Comparison of ENCODE assay signal across 18 cellular contexts in the genomic region with DNA sequence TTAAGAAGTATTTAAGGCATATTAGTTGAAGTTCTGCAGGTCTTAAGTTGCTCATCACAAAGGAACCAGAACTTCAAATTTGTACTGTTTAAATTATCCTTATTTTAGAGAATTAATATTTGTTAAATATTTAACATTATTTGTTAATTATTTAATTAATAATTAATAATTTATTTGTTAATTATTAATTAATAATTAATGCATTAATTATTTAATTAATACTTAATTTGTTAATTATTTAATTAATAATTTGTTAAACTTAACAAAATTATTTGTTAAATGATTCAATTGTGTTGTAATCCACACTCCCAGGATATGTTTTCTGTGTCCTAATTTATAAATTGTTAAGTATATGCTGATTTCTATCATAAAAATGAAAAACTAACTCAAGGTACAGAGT.
DNase-seq lines count a peak whose midpoint lies in the region; ATAC-seq, FAIRE-seq and TF ChIP-seq lines count a peak whose summit lies in the region.
"Had no signal": no experiment of that assay in that cellular context is flagged by ENCODE, and none has a peak within 500 bp of the region (broad histone marks: within the 10 kb centered on the region; RNA-seq: fewer than 3 reads in every experiment).

No MANE protein-coding gene starts in this region.

- no peaks in the 10 kb centered on the region for H3K36me3 Mint-ChIP-seq in CD14-positive monocyte
- H3K36me3 Mint-ChIP-seq: CD8-positive, alpha-beta T cell had no signal

- intact Hi-C loops in K562 (cut with micrococcal nuclease), result no loop called here
- intact Hi-C loops in kidney (cut with DNase I), result no loop called here
- intact Hi-C loops in CD14-positive monocyte (cut with micrococcal nuclease), result no loop called here

- no peaks in the 10 kb centered on the region for H3K9me1 ChIP-seq in K562 (ENCODE audit: control insufficient read depth, insufficient read depth, low read length)

- H3K36me3 ChIP-seq in K562 (ENCODE audit: control insufficient read depth, insufficient read depth, low read length) (no peaks in the 10 kb centered on the region), kidney (ENCODE audit: control insufficient read depth in 1 of 2, insufficient read depth in 2 of 2, low read length in 2 of 2) (no peaks in the 10 kb centered on the region)
- H3K36me3 ChIP-seq: BLaER1 had no signal

- DNase-seq in K562 (ENCODE audit: extremely low read depth in 1 of 4, low spot score in 3 of 4), result no peak
- DNase-seq in kidney, result no peak
- no peak for DNase-seq in stimulated activated CD8-positive, alpha-beta memory T cell treated with anti-CD3 and anti-CD28 coated beads, Interleukin-4, amount 100 ng/mL, for 48 hours
- DNase-seq in CD14-positive monocyte (ENCODE audit: low spot score), result no peak
- DNase-seq in activated gamma-delta T cell (lab: John Stamatoyannopoulos, UW), result no peak
- DNase-seq: AML-193; Calu3; CD8-positive, alpha-beta T cell; DMS79 treated with DMSO at 0.1 percent for 48 hours; GOT3; H7; HFFc6; IMR-90 had no signal

- no TSS peak for BruUV-seq in K562 (replicated peaks; lab: Mats Ljungman, UMichigan)

- in situ Hi-C loops in K562 (cut with MboI), result no loop called here

- no peak overlapping the region for H3K4me2 ChIP-seq in K562 (ENCODE audit: insufficient read depth, low read length)
- H3K4me2 ChIP-seq: BLaER1 had no signal

- H3K4me3 ChIP-seq in K562 (no peak overlapping the region), kidney (ENCODE audit: low read length in 2 of 2) (no peak overlapping the region)
- H3K4me3 ChIP-seq: BLaER1, GM12878 had no signal

- no peak for ATAC-seq in K562
- ATAC-seq: CD8-positive, alpha-beta T cell; GM12878; HCT116 had no signal

- H3K27me3 ChIP-seq in K562 (ENCODE audit: control insufficient read depth in 2 of 2, insufficient read depth in 2 of 2, low read length in 2 of 2), result no peaks in the 10 kb centered on the region
- H3K27me3 ChIP-seq: BLaER1 had no signal

- H3K9me3 ChIP-seq in K562 (replicated peaks; ENCODE audit: control insufficient read depth, insufficient read depth, low read depth, low read length) (no peaks in the 10 kb centered on the region), kidney (ENCODE audit: control insufficient read depth in 1 of 2, low read length in 2 of 2) (no peaks in the 10 kb centered on the region)
- H3K9me3 ChIP-seq: BLaER1 had no signal

- no peak for TF ChIP-seq POLR2A in K562 (conservative IDR thresholded peaks at IDR 0.05)

- no peak overlapping the region for H3K27ac ChIP-seq in K562 (ENCODE audit: extremely low read depth, low read depth, low read length)
- no peak overlapping the region for H3K27ac ChIP-seq in kidney (ENCODE audit: low read depth in 2 of 2, low read length in 2 of 2)
- H3K27ac ChIP-seq: BLaER1 had no signal

- peaks cover 0 to 2% (median 0%) of the 10 kb centered on the region in 7 donors for H3K9me3 Mint-ChIP-seq in CD14-positive monocyte
- H3K9me3 Mint-ChIP-seq: CD8-positive, alpha-beta T cell had no signal

- CTCF ChIA-PET in K562 (lab: Yijun Ruan, JAX; ENCODE audit: low intra/inter-chr PET ratio), result no interaction called here

- POLR2A ChIA-PET in K562 (lab: Yijun Ruan, JAX), result no interaction called here

- no peak overlapping the region for H3K27ac Mint-ChIP-seq in CD14-positive monocyte
- H3K27ac Mint-ChIP-seq: CD8-positive, alpha-beta T cell; HFFc6 had no signal

- no peak overlapping the region for H3K9ac ChIP-seq in K562 (ENCODE audit: insufficient read depth in 1 of 2, low read depth in 2 of 2, low read length in 2 of 2)
- no peak overlapping the region for H3K9ac ChIP-seq in kidney (ENCODE audit: low read length in 2 of 2)
- H3K9ac ChIP-seq: BLaER1 had no signal

- H3K4me1 ChIP-seq in K562 (replicated peaks in 1 of 2; ENCODE audit: control insufficient read depth in 2 of 2, insufficient read depth in 2 of 2, low read length in 2 of 2) (no peaks in the 10 kb centered on the region), kidney (ENCODE audit: control insufficient read depth in 1 of 2, insufficient read depth in 1 of 2, low read depth in 1 of 2, low read length in 2 of 2) (no peaks in the 10 kb centered on the region)
- H3K4me1 ChIP-seq: BLaER1 had no signal

- no peak for TF ChIP-seq RAD21 in K562 (CRISPR knock-in tag; conservative IDR thresholded peaks at IDR 0.05 in 1 of 2, IDR thresholded peaks at IDR 0.05 in 1 of 2)

- FAIRE-seq in G401.6 (lab: Jason Lieb, UNC), result peak; percentile 93
- FAIRE-seq in K562 (lab: Jason Lieb, UNC), result no peak
- peak; percentile 99 for FAIRE-seq in kidney (lab: Jason Lieb, UNC)
- FAIRE-seq: GM12878, HTR-8/SVneo had no signal

- no peaks in the 10 kb centered on the region for H4K20me1 ChIP-seq in K562 (replicated peaks; ENCODE audit: control insufficient read depth, insufficient read depth, low read length)
- H4K20me1 ChIP-seq: BLaER1 had no signal

- no peak overlapping the region for H3K4me3 Mint-ChIP-seq in CD14-positive monocyte
- H3K4me3 Mint-ChIP-seq: CD8-positive, alpha-beta T cell; HFFc6 had no signal

- H3K4me1 Mint-ChIP-seq in CD14-positive monocyte, result peaks cover 11% of the 10 kb centered on the region

- no peak for TF ChIP-seq EP300 in K562 (IDR thresholded peaks at IDR 0.05; ENCODE audit: low read length)

- H3K27me3 Mint-ChIP-seq in CD14-positive monocyte (ENCODE audit: low read depth in 3 of 3), result peaks cover 0 to 1% (median 0%) of the 10 kb centered on the region in 3 donors

- H2AFZ ChIP-seq in K562 (ENCODE audit: low read depth, low read length), result no peak overlapping the region

- TF ChIP-seq CTCF in K562 (IDR thresholded peaks at IDR 0.05 in 2 of 3, conservative IDR thresholded peaks at IDR 0.05 in 1 of 3; ENCODE audit: insufficient read depth in 2 of 3, low read depth in 1 of 3, low read length in 3 of 3) (no peak), kidney (IDR thresholded peaks at IDR 0.05; ENCODE audit: borderline replicate concordance, extremely low read depth, insufficient read depth) (no peak), CD14-positive monocyte (IDR thresholded peaks at IDR 0.05) (no peak)

- H3K79me2 ChIP-seq in K562 (ENCODE audit: control insufficient read depth, insufficient read depth, low read length), result no peaks in the 10 kb centered on the region

TF ChIP-seq in K562, 482 proteins besides CTCF, POLR2A, EP300 and RAD21 (continues in another document):
- TF ChIP-seq SIRT6 (IDR thresholded peaks at IDR 0.05; ENCODE audit: low read depth, low read length) (no peak), DACH1 (IDR thresholded peaks at IDR 0.05; ENCODE audit: partially characterized antibody) (peak; percentile 92), ZNF766 (CRISPR knock-in tag; conservative IDR thresholded peaks at IDR 0.05) (no peak), MCM7 (IDR thresholded peaks at IDR 0.05) (peak in 1 of 2 experiments; percentile 94; a peak in 1 of 4 replicates), ESRRA (IDR thresholded peaks at IDR 0.05; ENCODE audit: borderline replicate concordance, low read depth) (no peak), ETV1 (tag; conservative IDR thresholded peaks at IDR 0.05; ENCODE audit: low read depth) (no peak), BHLHE40 (IDR thresholded peaks at IDR 0.05; ENCODE audit: low read length) (no peak), KLF6 (CRISPR knock-in tag; IDR thresholded peaks at IDR 0.05; ENCODE audit: borderline replicate concordance) (no peak), TSC22D4 (tag; IDR thresholded peaks at IDR 0.05) (no peak)
- TF ChIP-seq, protein P1, sequence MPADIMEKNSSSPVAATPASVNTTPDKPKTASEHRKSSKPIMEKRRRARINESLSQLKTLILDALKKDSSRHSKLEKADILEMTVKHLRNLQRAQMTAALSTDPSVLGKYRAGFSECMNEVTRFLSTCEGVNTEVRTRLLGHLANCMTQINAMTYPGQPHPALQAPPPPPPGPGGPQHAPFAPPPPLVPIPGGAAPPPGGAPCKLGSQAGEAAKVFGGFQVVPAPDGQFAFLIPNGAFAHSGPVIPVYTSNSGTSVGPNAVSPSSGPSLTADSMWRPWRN (IDR thresholded peaks at IDR 0.05; ENCODE audit: low read depth), result no peak
- TF ChIP-seq, protein P2, sequence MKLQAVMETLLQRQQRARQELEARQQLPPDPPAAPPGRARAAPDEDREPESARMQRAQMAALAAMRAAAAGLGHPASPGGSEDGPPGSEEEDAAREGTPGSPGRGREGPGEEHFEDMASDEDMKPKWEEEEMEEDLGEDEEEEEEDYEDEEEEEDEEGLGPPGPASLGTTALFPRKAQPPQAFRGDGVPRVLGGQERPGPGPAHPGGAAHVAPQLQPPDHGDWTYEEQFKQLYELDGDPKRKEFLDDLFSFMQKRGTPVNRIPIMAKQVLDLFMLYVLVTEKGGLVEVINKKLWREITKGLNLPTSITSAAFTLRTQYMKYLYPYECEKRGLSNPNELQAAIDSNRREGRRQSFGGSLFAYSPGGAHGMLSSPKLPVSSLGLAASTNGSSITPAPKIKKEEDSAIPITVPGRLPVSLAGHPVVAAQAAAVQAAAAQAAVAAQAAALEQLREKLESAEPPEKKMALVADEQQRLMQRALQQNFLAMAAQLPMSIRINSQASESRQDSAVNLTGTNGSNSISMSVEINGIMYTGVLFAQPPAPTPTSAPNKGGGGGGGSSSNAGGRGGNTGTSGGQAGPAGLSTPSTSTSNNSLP (IDR thresholded peaks at IDR 0.05; ENCODE audit: borderline replicate concordance, low read depth, low read length), result 0 out of 2 replicates have a peak, but pooled peaks have one; percentile 11
- TF ChIP-seq, protein P3, sequence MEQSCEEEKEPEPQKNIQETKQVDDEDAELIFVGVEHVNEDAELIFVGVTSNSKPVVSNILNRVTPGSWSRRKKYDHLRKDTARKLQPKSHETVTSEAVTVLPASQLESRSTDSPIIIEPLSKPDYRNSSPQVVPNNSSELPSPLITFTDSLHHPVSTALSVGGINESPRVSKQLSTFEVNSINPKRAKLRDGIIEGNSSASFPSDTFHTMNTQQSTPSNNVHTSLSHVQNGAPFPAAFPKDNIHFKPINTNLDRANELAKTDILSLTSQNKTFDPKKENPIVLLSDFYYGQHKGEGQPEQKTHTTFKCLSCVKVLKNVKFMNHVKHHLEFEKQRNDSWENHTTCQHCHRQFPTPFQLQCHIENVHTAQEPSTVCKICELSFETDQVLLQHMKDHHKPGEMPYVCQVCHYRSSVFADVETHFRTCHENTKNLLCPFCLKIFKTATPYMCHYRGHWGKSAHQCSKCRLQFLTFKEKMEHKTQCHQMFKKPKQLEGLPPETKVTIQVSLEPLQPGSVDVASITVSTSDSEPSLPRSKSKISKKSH (CRISPR knock-in tag; IDR thresholded peaks at IDR 0.05), result no peak
- TF ChIP-seq, protein P4, sequence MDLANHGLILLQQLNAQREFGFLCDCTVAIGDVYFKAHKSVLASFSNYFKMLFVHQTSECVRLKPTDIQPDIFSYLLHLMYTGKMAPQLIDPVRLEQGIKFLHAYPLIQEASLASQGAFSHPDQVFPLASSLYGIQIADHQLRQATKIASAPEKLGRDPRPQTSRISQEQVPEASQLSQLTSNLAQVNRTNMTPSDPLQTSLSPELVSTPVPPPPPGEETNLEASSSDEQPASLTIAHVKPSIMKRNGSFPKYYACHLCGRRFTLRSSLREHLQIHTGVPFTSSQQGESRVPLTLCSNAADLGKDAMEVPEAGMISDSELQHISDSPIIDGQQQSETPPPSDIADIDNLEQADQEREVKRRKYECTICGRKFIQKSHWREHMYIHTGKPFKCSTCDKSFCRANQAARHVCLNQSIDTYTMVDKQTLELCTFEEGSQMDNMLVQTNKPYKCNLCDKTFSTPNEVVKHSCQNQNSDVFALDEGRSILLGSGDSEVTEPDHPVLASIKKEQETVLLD (IDR thresholded peaks at IDR 0.05), result 0 out of 2 replicates have a peak, but pooled peaks have one; percentile 38
